In the genomic region with DNA sequence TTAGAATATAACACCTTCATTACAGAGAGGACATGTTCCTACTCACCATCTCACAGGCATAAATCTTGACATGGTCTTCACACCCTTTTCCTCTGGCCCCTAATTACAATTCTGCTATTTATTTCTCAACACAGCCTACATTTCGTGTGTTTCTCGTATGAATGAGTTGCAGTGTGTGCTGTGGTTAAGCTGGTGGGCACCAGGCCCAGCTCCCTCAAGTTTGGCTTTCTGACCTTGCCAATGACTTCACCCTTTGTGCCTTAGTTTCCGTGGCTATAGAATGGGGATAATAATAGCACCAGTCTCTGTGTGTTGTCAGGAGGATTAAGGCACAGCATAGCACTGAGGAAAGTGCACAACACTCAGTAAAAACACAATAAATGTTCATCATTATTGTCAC, we compare ENCODE assay signal across 26 cellular contexts. TPM values are rescaled to one million over a fixed set of nuclear protein-coding genes. Genes with fewer than 3 reads are reported as not detected.
A peak's percentile ranks its signal among the peaks of the same experiment; 100 is the strongest.
DNase-seq lines count a peak whose midpoint lies in the region; ATAC-seq and TF ChIP-seq lines count a peak whose summit lies in the region.
"Had no signal": no experiment of that assay in that cellular context is flagged by ENCODE, and none has a peak within 500 bp of the region (broad histone marks: within the 10 kb centered on the region; RNA-seq: fewer than 3 reads in every experiment).

No MANE protein-coding gene starts in this region.

- H3K9ac ChIP-seq in endodermal cell (ENCODE audit: extremely low read depth, low read length, poor library complexity, severe bottlenecking): no peak overlapping the region
- H3K9ac ChIP-seq: KMS-11 had no signal

- H3K36me3 ChIP-seq in MG63 (no peaks in the 10 kb centered on the region), osteoblast (ENCODE audit: insufficient read depth, low read length) (no peaks in the 10 kb centered on the region), endodermal cell (ENCODE audit: control insufficient read depth, insufficient read depth, low read length) (no peaks in the 10 kb centered on the region)
- H3K36me3 ChIP-seq: ascending aorta, esophagus squamous epithelium, suprapubic skin had no signal

- no peaks in the 10 kb centered on the region for H3K27me3 ChIP-seq in MG63
- H3K27me3 ChIP-seq in dorsolateral prefrontal cortex: no peaks in the 10 kb centered on the region
- H3K27me3 ChIP-seq in osteoblast (ENCODE audit: insufficient read depth, low read length): no peaks in the 10 kb centered on the region
- H3K27me3 ChIP-seq in endodermal cell (ENCODE audit: control insufficient read depth, insufficient read depth, low read length, poor library complexity, severe bottlenecking): peaks cover under 1% of the 10 kb centered on the region
- H3K27me3 ChIP-seq: ascending aorta, esophagus squamous epithelium, suprapubic skin had no signal

- no peak overlapping the region for H3K4me3 ChIP-seq in MG63
- H3K4me3 ChIP-seq in dorsolateral prefrontal cortex: peak overlapping the region in 20 of 59 donors; percentile 3 to 43 (median 24)
- no peak overlapping the region for H3K4me3 ChIP-seq in osteoblast (ENCODE audit: insufficient read depth, low read length)
- no peak overlapping the region for H3K4me3 ChIP-seq in endodermal cell (ENCODE audit: low read length)
- H3K4me3 ChIP-seq: ascending aorta, esophagus squamous epithelium, suprapubic skin had no signal

- peaks cover 2% of the 10 kb centered on the region for H3K4me1 Mint-ChIP-seq in endodermal cell
- peaks cover 3% of the 10 kb centered on the region for H3K4me1 Mint-ChIP-seq in T-helper 2 cell treated with Interferon-gamma antibody and Interleukin-4, amounts not matched to agents 5 μg/mL and 100 μg/mL, for 36 hours (ENCODE audit: low read depth)

- no peaks in the 10 kb centered on the region for H3K79me2 ChIP-seq in osteoblast (ENCODE audit: insufficient read depth, low read length)

- H3K27ac ChIP-seq in dorsolateral prefrontal cortex (peak overlapping the region in 38 of 59 donors; percentile 0 to 87 (median 50)), osteoblast (ENCODE audit: low read depth, low read length) (no peak overlapping the region), endodermal cell (ENCODE audit: low read depth, low read length) (no peak overlapping the region)
- H3K27ac ChIP-seq: ascending aorta, esophagus squamous epithelium, KMS-11, suprapubic skin had no signal

- no peak overlapping the region for H2AFZ ChIP-seq in osteoblast (ENCODE audit: low read length)

- peak; percentile 77 for DNase-seq in Ammon's horn (ENCODE audit: low spot score)
- DNase-seq in MG63: peak; percentile 26
- peak in 5 of 10 donors; percentile 21 to 72 (median 51) for DNase-seq in dorsolateral prefrontal cortex
- peak; percentile 58 for DNase-seq in osteoblast (ENCODE audit: insufficient read length, low spot score, missing footprints)
- no peak for DNase-seq in endodermal cell
- DNase-seq in T-helper 2 cell treated with Interferon-gamma antibody and Interleukin-4, amounts not matched to agents 5 μg/mL and 100 μg/mL, for 36 hours (ENCODE audit: low spot score): no peak
- DNase-seq: activated CD4-positive, alpha-beta T cell treated with anti-CD3 and anti-CD28 coated beads for 36 hours; DMS53; effector memory CD8-positive, alpha-beta T cell; esophagus squamous epithelium; GF-D8; naive B cell; NCI-H1694; occipital lobe; PC-3; SIG-M5; stimulated activated CD4-positive, alpha-beta T cell treated with anti-CD3 and anti-CD28 coated beads, Interleukin-15, amount 100 ng/mL, for 24 hours; T-helper 1 cell had no signal

- TF ChIP-seq CTCF in dorsolateral prefrontal cortex (IDR thresholded peaks at IDR 0.05 in 54 of 56, conservative IDR thresholded peaks at IDR 0.05 in 2 of 56; ENCODE audit: low read depth in 1 of 56, partially characterized antibody in 56 of 56) (peak in 2 of 56 donors; percentile 6 to 11), osteoblast (IDR thresholded peaks at IDR 0.05; ENCODE audit: extremely low read depth, low read depth, low read length) (no peak), endodermal cell (conservative IDR thresholded peaks at IDR 0.05) (no peak)

- H3K9me3 Mint-ChIP-seq in endodermal cell: peaks cover 3% of the 10 kb centered on the region
- H3K9me3 Mint-ChIP-seq in T-helper 2 cell treated with Interferon-gamma antibody and Interleukin-4, amounts not matched to agents 5 μg/mL and 100 μg/mL, for 36 hours: no peaks in the 10 kb centered on the region
- H3K9me3 Mint-ChIP-seq: activated naive CD4-positive, alpha-beta T cell treated with anti-CD3 and anti-CD28 coated beads, Interleukin-2, amount 50 U/mL, for 24 hours; activated T-helper 1 cell treated with anti-CD3 and anti-CD28 coated beads, Interleukin-12 subunit alpha, Interleukin-12 subunit beta, Interleukin-2, Interleukin-4 antibody, amounts not matched to agents 30 ng/mL and 10 ng/mL and 1 ng/mL, durations not matched to agents 14 hours and 24 hours and 36 hours; effector memory CD8-positive, alpha-beta T cell; memory B cell; naive B cell had no signal

- 93% methylated on average over 3 of the region's 3 CpGs; no CpG with 5 or more reads in 1 of the 2 experiments for WGBS in endodermal cell (ENCODE audit: insufficient coverage in 1 of 2, insufficient read length in 1 of 2), 2 experiments

- H3K9me3 ChIP-seq in MG63 (no peaks in the 10 kb centered on the region), osteoblast (ENCODE audit: low read depth, low read length) (no peaks in the 10 kb centered on the region), endodermal cell (ENCODE audit: control insufficient read depth, low read length) (no peaks in the 10 kb centered on the region)
- H3K9me3 ChIP-seq: ascending aorta, esophagus squamous epithelium, suprapubic skin had no signal

- no peak overlapping the region for H3K27ac Mint-ChIP-seq in endodermal cell
- no peak overlapping the region for H3K27ac Mint-ChIP-seq in T-helper 2 cell treated with Interferon-gamma antibody and Interleukin-4, amounts not matched to agents 5 μg/mL and 100 μg/mL, for 36 hours
- H3K27ac Mint-ChIP-seq: activated CD4-positive, alpha-beta T cell treated with anti-CD3 and anti-CD28 coated beads for 36 hours; activated T-helper 1 cell treated with anti-CD3 and anti-CD28 coated beads, Interleukin-12 subunit alpha, Interleukin-12 subunit beta, Interleukin-2, Interleukin-4 antibody, amounts not matched to agents 30 ng/mL and 10 ng/mL and 1 ng/mL, durations not matched to agents 14 hours and 24 hours and 36 hours; effector memory CD8-positive, alpha-beta T cell; memory B cell had no signal

- no peaks in the 10 kb centered on the region for H4K20me1 ChIP-seq in osteoblast (ENCODE audit: insufficient read depth, low read length)

- H3K4me2 ChIP-seq in osteoblast (ENCODE audit: insufficient read depth, low read length): no peak overlapping the region
- H3K4me2 ChIP-seq: KMS-11 had no signal

- H3K36me3 Mint-ChIP-seq in endodermal cell (ENCODE audit: low read depth): no peaks in the 10 kb centered on the region
- peaks cover 9% of the 10 kb centered on the region for H3K36me3 Mint-ChIP-seq in T-helper 2 cell treated with Interferon-gamma antibody and Interleukin-4, amounts not matched to agents 5 μg/mL and 100 μg/mL, for 36 hours (ENCODE audit: low read depth)
- H3K36me3 Mint-ChIP-seq: activated naive CD4-positive, alpha-beta T cell treated with anti-CD3 and anti-CD28 coated beads, Interleukin-2, amount 50 U/mL, for 24 hours; naive B cell had no signal

- peaks cover 8% of the 10 kb centered on the region for H3K27me3 Mint-ChIP-seq in endodermal cell (ENCODE audit: insufficient read depth)
- H3K27me3 Mint-ChIP-seq in T-helper 2 cell treated with Interferon-gamma antibody and Interleukin-4, amounts not matched to agents 5 μg/mL and 100 μg/mL, for 36 hours (ENCODE audit: low read depth): no peaks in the 10 kb centered on the region
- H3K27me3 Mint-ChIP-seq: activated CD4-positive, alpha-beta T cell treated with anti-CD3 and anti-CD28 coated beads for 36 hours; activated naive CD4-positive, alpha-beta T cell treated with anti-CD3 and anti-CD28 coated beads, Interleukin-2, amount 50 U/mL, for 24 hours; effector memory CD8-positive, alpha-beta T cell; memory B cell; naive B cell had no signal

- H3K4me1 ChIP-seq in osteoblast (ENCODE audit: insufficient read depth, low read length) (peaks cover 4% of the 10 kb centered on the region), endodermal cell (ENCODE audit: control insufficient read depth, insufficient read depth, low read length) (no peaks in the 10 kb centered on the region)
- H3K4me1 ChIP-seq: ascending aorta, esophagus squamous epithelium, suprapubic skin had no signal

- H3K4me3 Mint-ChIP-seq in endodermal cell: no peak overlapping the region
- H3K4me3 Mint-ChIP-seq in T-helper 2 cell treated with Interferon-gamma antibody and Interleukin-4, amounts not matched to agents 5 μg/mL and 100 μg/mL, for 36 hours: no peak overlapping the region
- H3K4me3 Mint-ChIP-seq: activated CD4-positive, alpha-beta T cell treated with anti-CD3 and anti-CD28 coated beads for 36 hours; activated naive CD4-positive, alpha-beta T cell treated with anti-CD3 and anti-CD28 coated beads, Interleukin-2, amount 50 U/mL, for 24 hours; activated T-helper 1 cell treated with anti-CD3 and anti-CD28 coated beads, Interleukin-12 subunit alpha, Interleukin-12 subunit beta, Interleukin-2, Interleukin-4 antibody, amounts not matched to agents 30 ng/mL and 10 ng/mL and 1 ng/mL, durations not matched to agents 14 hours and 24 hours and 36 hours; effector memory CD8-positive, alpha-beta T cell; memory B cell; naive B cell had no signal

- no peak for ATAC-seq in GM21576 (IDR thresholded peaks at IDR 0.05; ENCODE audit: unreplicated experiment)
- ATAC-seq in HG03457 (IDR thresholded peaks at IDR 0.05; ENCODE audit: unreplicated experiment): no peak
- ATAC-seq: activated CD4-positive, alpha-beta T cell treated with anti-CD3 and anti-CD28 coated beads for 36 hours; effector memory CD8-positive, alpha-beta T cell; PC-3 had no signal

- intact Hi-C loops in dorsolateral prefrontal cortex (cut with DNase I): no loop called here

RNA-seq across cellular contexts. Expression of a gene that starts 12.4 kb away (rescaled TPM):
- total RNA-seq in MG63 (2014; rRNA removed; shearing (Covaris generic); ENCODE audit: low replicate concordance): 13.6 and 29.8 TPM in 2 replicates
- total RNA-seq in dorsolateral prefrontal cortex (100 to 1,000 TPM in 1 of 120 experiments, 10 to 100 TPM in 119; 47.5 to 100 (median 64.8) TPM), osteoblast (15.9 and 18.0 TPM in 2 replicates), endodermal cell (10 to 100 TPM; 20.3 to 32.2 TPM)
- polyA plus RNA-seq in endodermal cell (2013, experiment 1 of 2): 17.0 TPM
- polyA plus RNA-seq in endodermal cell (2013, experiment 2 of 2): 16.1 TPM

Comparison
In these comparisons a context has a peak if more than half of its experiments do, and no peak if none do; other contexts are left out.
1. DNase-seq: peak in Ammon's horn (single experiment), MG63 (single experiment) and osteoblast (single experiment); none in endodermal cell (single experiment) and T-helper 2 cell treated with Interferon-gamma antibody and Interleukin-4, amounts not matched to agents 5 μg/mL and 100 μg/mL, for 36 hours (single experiment).
2. H3K27ac ChIP-seq: peak in dorsolateral prefrontal cortex (38 of 59); none in osteoblast (single experiment) and endodermal cell (single experiment).